Comparison of ENCODE assay signal across 1 cellular context in the genomic region with DNA sequence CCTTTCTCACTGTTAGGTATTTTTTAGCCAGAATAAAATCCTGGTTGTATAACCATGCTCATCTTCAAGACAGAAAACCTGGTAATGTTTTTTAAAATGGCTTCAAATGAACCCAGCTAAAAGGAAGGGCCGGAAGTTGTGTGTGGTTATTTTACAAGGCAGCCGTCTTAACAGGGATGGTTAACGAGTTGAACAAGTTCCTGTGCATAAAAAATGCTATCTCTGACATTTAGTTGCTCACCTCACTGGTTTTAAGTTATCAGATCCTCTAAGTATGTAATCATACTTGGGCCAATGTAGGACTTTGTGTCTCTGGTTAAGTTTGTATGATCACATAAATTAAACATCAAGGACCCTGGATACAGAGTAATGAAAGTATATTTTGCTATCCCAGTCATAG.
TF ChIP-seq lines count a peak whose summit lies in the region.

No MANE protein-coding gene starts in this region.

TF ChIP-seq in HepG2, 621 proteins besides CTCF, POLR2A, EP300 and RAD21 (continued from another document):
- TF ChIP-seq HNF1A (IDR thresholded peaks at IDR 0.05; ENCODE audit: low read depth) = no peak
- TF ChIP-seq HNF1A (CRISPR knock-in tag; IDR thresholded peaks at IDR 0.05; ENCODE audit: borderline replicate concordance) = no peak
- no peak for TF ChIP-seq GABPA (IDR thresholded peaks at IDR 0.05; ENCODE audit: low read depth, low read length)
- TF ChIP-seq GABPA (CRISPR knock-in tag; IDR thresholded peaks at IDR 0.05; ENCODE audit: low read depth) = no peak
- no peak for TF ChIP-seq IKZF4 (CRISPR knock-in tag; IDR thresholded peaks at IDR 0.05; ENCODE audit: borderline replicate concordance, low read depth, not compliant biosample characterization)
